Comparison of ENCODE assay signal across 21 cellular contexts in genomic region chr11:120105576-120105975, GRCh38. TPM values are rescaled to one million over a fixed set of nuclear protein-coding genes. Genes with fewer than 3 reads are reported as not detected.
"Had no signal": no experiment of that assay in that cellular context is flagged by ENCODE, and none has a peak within 500 bp of the region (broad histone marks: within the 10 kb centered on the region; RNA-seq: fewer than 3 reads in every experiment).

No MANE protein-coding gene starts in this region.

- H3K4me1 Mint-ChIP-seq: activated CD4-positive, alpha-beta memory T cell treated with anti-CD3 and anti-CD28 coated beads, Interleukin-2, amount 10 ng/mL, durations not matched to agents 7 days and 5 days; activated CD4-positive, alpha-beta T cell treated with anti-CD3 and anti-CD28 coated beads for 36 hours; activated naive CD4-positive, alpha-beta T cell treated with anti-CD3 and anti-CD28 coated beads, Interleukin-2, amount 50 U/mL, for 24 hours had no signal

- H3K9me3 Mint-ChIP-seq: activated CD4-positive, alpha-beta memory T cell treated with anti-CD3 and anti-CD28 coated beads, Interleukin-2, amount 10 ng/mL, durations not matched to agents 7 days and 5 days; activated naive CD4-positive, alpha-beta T cell treated with anti-CD3 and anti-CD28 coated beads, Interleukin-2, amount 50 U/mL, for 24 hours had no signal

- H3K36me3 Mint-ChIP-seq: activated naive CD4-positive, alpha-beta T cell treated with anti-CD3 and anti-CD28 coated beads, Interleukin-2, amount 50 U/mL, for 24 hours had no signal

- H3K4me3 Mint-ChIP-seq: activated CD4-positive, alpha-beta memory T cell treated with anti-CD3 and anti-CD28 coated beads, Interleukin-2, amount 10 ng/mL, durations not matched to agents 7 days and 5 days; activated CD4-positive, alpha-beta T cell treated with anti-CD3 and anti-CD28 coated beads for 36 hours; activated naive CD4-positive, alpha-beta T cell treated with anti-CD3 and anti-CD28 coated beads, Interleukin-2, amount 50 U/mL, for 24 hours had no signal

- H3K9me3 ChIP-seq: breast epithelium had no signal

- DNase-seq: activated CD4-positive, alpha-beta memory T cell treated with anti-CD3 and anti-CD28 coated beads, Interleukin-2, amount 10 ng/mL, durations not matched to agents 7 days and 5 days; activated CD4-positive, alpha-beta T cell treated with anti-CD3 and anti-CD28 coated beads for 36 hours; activated CD4-positive, alpha-beta T cell treated with anti-CD3 and anti-CD28 coated beads, Interleukin-2, amount 50 U/mL, for 1 hour; activated T-cell treated with anti-CD3 and anti-CD28 coated beads, Interleukin-2, amount 50 U/mL, for 1 hour; aorta; caudate nucleus; MV-4-11; NCI-H1092 treated with DMSO at 0.1 percent for 48 hours; NCI-H1417 treated with DMSO at 0.1 percent for 48 hours; NCI-H1694; NCI-H2029 treated with DMSO at 0.1 percent for 48 hours; NCI-H510A treated with DMSO at 0.1 percent for 48 hours; NCI-H774; PC-3; SHP77 treated with DMSO at 0.1 percent for 48 hours; T-helper 1 cell had no signal

- H3K27me3 Mint-ChIP-seq: activated naive CD4-positive, alpha-beta T cell treated with anti-CD3 and anti-CD28 coated beads, Interleukin-2, amount 50 U/mL, for 24 hours had no signal

- ATAC-seq: activated CD4-positive, alpha-beta T cell treated with anti-CD3 and anti-CD28 coated beads for 36 hours; PC-3 had no signal

- H3K27me3 ChIP-seq: breast epithelium had no signal

- H3K27ac Mint-ChIP-seq: activated CD4-positive, alpha-beta memory T cell treated with anti-CD3 and anti-CD28 coated beads, Interleukin-2, amount 10 ng/mL, durations not matched to agents 7 days and 5 days; activated CD4-positive, alpha-beta T cell treated with anti-CD3 and anti-CD28 coated beads for 36 hours; activated naive CD4-positive, alpha-beta T cell treated with anti-CD3 and anti-CD28 coated beads, Interleukin-2, amount 50 U/mL, for 24 hours had no signal

- H3K36me3 ChIP-seq: breast epithelium had no signal

- H3K4me3 ChIP-seq: breast epithelium had no signal

- H3K4me1 ChIP-seq: breast epithelium had no signal

RNA-seq across cellular contexts. Expression of gene TRIM29, which starts 32.3 kb away (rescaled TPM):
- total RNA-seq: activated CD4-positive, alpha-beta memory T cell treated with anti-CD3 and anti-CD28 coated beads, Interleukin-2, amount 10 ng/mL, durations not matched to agents 7 days and 5 days; activated CD4-positive, alpha-beta T cell treated with anti-CD3 and anti-CD28 coated beads for 36 hours; activated CD8-positive, alpha-beta memory T cell treated with anti-CD3 and anti-CD28 coated beads for 36 hours; SK-MEL-5; T-helper 2 cell treated with Interferon-gamma antibody and Interleukin-4, amounts not matched to agents 100 ng/mL and 5 ng/mL, for 36 hours had no signal
